ENCODE assay signal across 1 cellular context in the genomic region with DNA sequence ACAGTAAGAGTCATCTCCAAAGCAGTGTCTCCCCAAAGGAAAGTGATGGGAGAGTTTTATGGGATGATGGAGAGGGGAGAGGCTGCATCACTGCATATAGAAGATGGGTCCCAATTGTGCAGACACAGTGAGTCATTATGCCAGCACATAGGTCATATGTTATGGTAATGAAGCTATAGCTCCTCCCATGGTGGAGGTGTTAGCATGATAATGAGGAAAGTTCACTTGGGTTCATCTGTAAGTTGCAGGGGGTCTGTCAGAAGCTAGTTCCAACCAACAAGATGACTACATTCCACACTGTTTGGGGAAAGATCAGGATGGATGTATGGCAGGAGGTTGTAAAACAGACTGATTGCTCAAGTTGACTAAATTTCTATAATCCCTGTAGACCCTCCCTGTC.
TF ChIP-seq lines count a peak whose summit lies in the region.

No MANE protein-coding gene starts in this region.

TF ChIP-seq in H1, 55 proteins besides CTCF, POLR2A, EP300 and RAD21 (continued from another document):
- no peak for TF ChIP-seq ATF2 (IDR thresholded peaks at IDR 0.05; ENCODE audit: low read length)
- no peak for TF ChIP-seq SAP30 (IDR thresholded peaks at IDR 0.05; ENCODE audit: insufficient read depth, insufficient replicate concordance, low read length)
